Comparison of ENCODE assay signal across 29 cellular contexts in the genomic region with DNA sequence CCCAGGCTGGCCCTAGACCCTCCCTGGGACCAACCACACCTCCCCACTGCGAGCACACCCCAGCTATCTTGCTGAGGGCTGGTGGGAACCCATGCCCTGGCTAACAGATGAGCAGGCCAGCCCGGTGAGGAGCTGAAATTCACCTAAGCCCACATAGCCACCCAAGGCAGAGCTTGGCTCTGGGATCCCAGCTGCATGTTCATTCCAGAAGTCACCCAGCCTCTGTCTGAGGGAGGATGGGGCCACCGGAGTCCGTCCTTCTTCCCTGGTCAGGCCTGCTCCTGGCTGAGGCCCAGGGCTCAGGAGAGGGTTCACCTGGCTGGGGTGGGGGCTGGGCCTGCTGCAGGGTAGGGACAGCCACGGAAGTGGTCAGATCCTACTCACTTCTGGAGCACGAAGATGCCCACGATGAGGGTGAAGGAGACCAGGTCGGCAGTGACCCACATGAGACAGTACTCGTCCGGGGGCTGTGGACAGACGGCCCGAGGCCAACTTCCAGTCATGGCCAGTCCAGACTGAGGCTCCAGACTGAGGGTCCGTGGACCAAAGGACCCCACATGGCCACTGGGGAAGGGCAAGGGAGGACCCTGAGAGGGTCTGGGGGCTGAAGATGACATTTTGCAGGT.
"Had no signal": no experiment of that assay in that cellular context is flagged by ENCODE, and none has a peak within 500 bp of the region (broad histone marks: within the 10 kb centered on the region; RNA-seq: fewer than 3 reads in every experiment).

No MANE protein-coding gene starts in this region.

- FAIRE-seq: islet of Langerhans, urothelium cell line had no signal

- DNase-seq: dermis blood vessel endothelial cell; effector memory CD4-positive, alpha-beta T cell; erythroblast; esophagus squamous epithelium; foreskin melanocyte; glutamatergic neuron; heart right ventricle; hippocampal formation; kidney glomerular epithelial cell; naive B cell; sigmoid colon; spleen; stimulated activated CD4-positive, alpha-beta T cell treated with anti-CD3 and anti-CD28 coated beads, Interleukin-4, amount 100 ng/mL, for 4 hours; stimulated activated naive B cell treated with anti-CD40 and anti-IgM and Interleukin-4, amounts not matched to agents 10 μg/mL and 1 μg/mL and 100 μg/mL, for 72 hours; upper lobe of left lung had no signal

- H3K9me3 ChIP-seq: esophagus squamous epithelium, heart right ventricle, mucosa of descending colon, psoas muscle, sigmoid colon, spleen, thoracic aorta, tibial nerve, upper lobe of left lung had no signal

- H3K27me3 ChIP-seq: heart right ventricle, sigmoid colon, spleen, tibial nerve, upper lobe of left lung had no signal

- H3K4me1 Mint-ChIP-seq: mesothelial cell of epicardium; naive B cell; neural crest cell; stimulated activated naive B cell treated with anti-CD40 and anti-IgM and Interleukin-4, amounts not matched to agents 10 μg/mL and 1 μg/mL and 100 μg/mL, for 72 hours had no signal

- H3K9me3 Mint-ChIP-seq: memory B cell; mesothelial cell of epicardium; naive B cell; natural killer cell treated with Interleukin-12 subunit alpha and Interleukin-12 subunit beta and Interleukin-15 and Interleukin-18, amount 100 ng/mL, for 72 hours; neural crest cell; stimulated activated naive B cell treated with anti-CD40 and anti-IgM and Interleukin-4, amounts not matched to agents 10 μg/mL and 1 μg/mL and 100 μg/mL, for 72 hours; stimulated activated naive CD8-positive, alpha-beta T cell treated with anti-CD3 and anti-CD28 coated beads, Interleukin-15, Interleukin-2, amounts not matched to agents 100 ng/mL and 50 ng/mL, for 24 hours had no signal

- H3K27ac ChIP-seq: coronary artery, esophagus squamous epithelium, heart right ventricle, psoas muscle, sigmoid colon, spleen, thoracic aorta, tibial nerve, upper lobe of left lung had no signal

- H3K27ac Mint-ChIP-seq: memory B cell; mesothelial cell of epicardium; stimulated activated naive B cell treated with anti-CD40 and anti-IgM and Interleukin-4, amounts not matched to agents 10 μg/mL and 1 μg/mL and 100 μg/mL, for 72 hours; stimulated activated naive CD8-positive, alpha-beta T cell treated with anti-CD3 and anti-CD28 coated beads, Interleukin-15, Interleukin-2, amounts not matched to agents 100 ng/mL and 50 ng/mL, for 24 hours had no signal

- H3K36me3 Mint-ChIP-seq: mesothelial cell of epicardium; naive B cell; natural killer cell treated with Interleukin-12 subunit alpha and Interleukin-12 subunit beta and Interleukin-15 and Interleukin-18, amount 100 ng/mL, for 72 hours; stimulated activated naive B cell treated with anti-CD40 and anti-IgM and Interleukin-4, amounts not matched to agents 10 μg/mL and 1 μg/mL and 100 μg/mL, for 72 hours had no signal

- ATAC-seq: heart right ventricle; mucosa of descending colon; psoas muscle; right cardiac atrium; stimulated activated naive B cell treated with anti-CD40 and anti-IgM and Interleukin-4, amounts not matched to agents 10 μg/mL and 1 μg/mL and 100 μg/mL, for 72 hours had no signal

- H3K4me3 ChIP-seq: coronary artery, esophagus squamous epithelium, heart right ventricle, lung, mucosa of descending colon, psoas muscle, sigmoid colon, spleen, thoracic aorta, tibial nerve, upper lobe of left lung had no signal

- H3K27me3 Mint-ChIP-seq: stimulated activated naive CD8-positive, alpha-beta T cell treated with anti-CD3 and anti-CD28 coated beads, Interleukin-15, Interleukin-2, amounts not matched to agents 100 ng/mL and 50 ng/mL, for 24 hours had no signal

- H3K4me3 Mint-ChIP-seq: memory B cell; mesothelial cell of epicardium; natural killer cell treated with Interleukin-12 subunit alpha and Interleukin-12 subunit beta and Interleukin-15 and Interleukin-18, amount 100 ng/mL, for 72 hours; neural crest cell; stimulated activated naive B cell treated with anti-CD40 and anti-IgM and Interleukin-4, amounts not matched to agents 10 μg/mL and 1 μg/mL and 100 μg/mL, for 72 hours; stimulated activated naive CD8-positive, alpha-beta T cell treated with anti-CD3 and anti-CD28 coated beads, Interleukin-15, Interleukin-2, amounts not matched to agents 100 ng/mL and 50 ng/mL, for 24 hours had no signal

- H3K36me3 ChIP-seq: esophagus squamous epithelium, sigmoid colon, thoracic aorta had no signal

- H3K4me1 ChIP-seq: psoas muscle, sigmoid colon, spleen, tibial nerve had no signal
